1 cellular context compared by ENCODE assay signal in the genomic region with DNA sequence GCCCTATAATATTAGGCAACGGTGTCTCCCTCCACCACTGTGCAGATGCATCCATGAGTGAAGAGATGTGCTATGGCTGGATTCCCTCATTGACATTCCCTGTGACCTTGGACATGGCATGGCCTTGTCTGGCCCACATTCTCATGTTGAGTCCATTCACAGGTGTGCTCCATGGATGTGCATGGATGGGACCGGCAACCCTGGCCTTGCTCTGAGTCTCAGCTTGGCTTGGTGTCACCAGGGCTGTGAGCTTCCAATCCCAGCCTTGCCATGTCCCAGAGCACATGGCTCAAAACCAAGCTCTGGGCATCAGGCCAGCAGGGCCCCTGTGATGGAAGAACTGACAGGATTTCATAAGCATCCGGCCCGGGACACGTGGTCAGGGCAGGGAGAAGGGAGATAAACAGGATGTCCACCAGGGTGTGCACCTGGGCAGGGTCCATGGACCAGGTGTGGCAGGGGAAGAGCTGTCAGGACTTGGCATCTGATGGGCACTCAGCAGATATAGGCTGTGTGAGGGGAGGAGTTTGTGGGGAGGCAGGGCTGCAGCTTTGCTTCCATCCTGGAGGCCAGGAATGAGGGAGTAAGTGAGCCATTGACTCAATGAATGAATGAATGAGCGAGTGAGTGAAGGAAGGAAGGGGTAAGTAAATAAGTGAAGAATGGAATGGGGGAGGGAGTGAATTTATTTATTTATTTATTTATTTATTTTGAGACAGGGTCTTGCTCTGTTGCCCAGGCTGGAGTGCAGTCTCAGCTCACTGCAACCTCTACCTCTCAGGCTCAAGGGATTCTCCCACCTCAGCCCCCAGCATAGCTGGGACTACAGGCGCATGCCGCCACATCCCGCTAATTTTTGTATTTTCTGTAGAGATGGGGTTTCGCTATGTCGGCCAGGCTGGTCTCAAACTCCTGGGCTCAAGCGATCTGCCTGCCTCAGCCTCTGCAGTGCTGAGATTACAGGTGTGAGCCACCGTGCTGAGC.
TF ChIP-seq lines count a peak whose summit lies in the region.

No MANE protein-coding gene starts in this region.

TF ChIP-seq in HepG2, 621 proteins besides CTCF, POLR2A, EP300 and RAD21 (continued from another document and continues in another):
- TF ChIP-seq ZNF142 (CRISPR knock-in tag; IDR thresholded peaks at IDR 0.05) (peak; percentile 85; the same call in 1 of the 2 replicates), ZNF776 (CRISPR knock-in tag; IDR thresholded peaks at IDR 0.05) (peak; percentile 86; the same call in 1 of the 2 replicates), ARID2 (CRISPR knock-in tag; IDR thresholded peaks at IDR 0.05; ENCODE audit: borderline replicate concordance) (no peak; the same call in 1 of the 2 replicates), MTA1 (CRISPR knock-in tag; IDR thresholded peaks at IDR 0.05; ENCODE audit: borderline replicate concordance) (peak; percentile 98), MXD3 (CRISPR knock-in tag; IDR thresholded peaks at IDR 0.05) (peak; percentile 99), ZNF354B (CRISPR knock-in tag; IDR thresholded peaks at IDR 0.05) (no peak), HNF1A (IDR thresholded peaks at IDR 0.05; ENCODE audit: low read depth) (0 out of 2 replicates have a peak, but pooled peaks have one; percentile 62), HNF1A (CRISPR knock-in tag; IDR thresholded peaks at IDR 0.05; ENCODE audit: borderline replicate concordance) (peak; percentile 96), ZC3H4 (CRISPR knock-in tag; IDR thresholded peaks at IDR 0.05; ENCODE audit: borderline replicate concordance) (peak; percentile 93; the same call in 1 of the 2 replicates), CAMTA2 (CRISPR knock-in tag; IDR thresholded peaks at IDR 0.05; ENCODE audit: borderline replicate concordance) (peak; percentile 95; the same call in 1 of the 2 replicates), NFE2L2 (IDR thresholded peaks at IDR 0.05; ENCODE audit: low read length) (no peak; the same call in 1 of the 2 replicates), ZNF672 (CRISPR knock-in tag; IDR thresholded peaks at IDR 0.05) (no peak), CERS6 (CRISPR knock-in tag; IDR thresholded peaks at IDR 0.05) (0 out of 2 replicates have a peak, but pooled peaks have one; percentile 35), KAT7 (CRISPR knock-in tag; IDR thresholded peaks at IDR 0.05; ENCODE audit: borderline replicate concordance) (peak; percentile 95), FOXM1 (CRISPR knock-in tag; IDR thresholded peaks at IDR 0.05) (no peak), ZFAT (CRISPR knock-in tag; conservative IDR thresholded peaks at IDR 0.05) (no peak), SMAD9 (CRISPR knock-in tag; IDR thresholded peaks at IDR 0.05) (peak; percentile 94; the same call in 1 of the 2 replicates), PPARG (CRISPR knock-in tag; conservative IDR thresholded peaks at IDR 0.05) (peak; percentile 89), BRCA1 (CRISPR knock-in tag; IDR thresholded peaks at IDR 0.05) (no peak; the same call in 1 of the 2 replicates), POLR2AphosphoS5 (IDR thresholded peaks at IDR 0.05; ENCODE audit: low read depth, low read length) (0 out of 2 replicates have a peak, but pooled peaks have one; percentile 19), ZNF720 (CRISPR knock-in tag; IDR thresholded peaks at IDR 0.05) (no peak; the same call in 1 of the 2 replicates), IRX3 (CRISPR knock-in tag; IDR thresholded peaks at IDR 0.05; ENCODE audit: borderline replicate concordance, low read depth) (0 out of 2 replicates have a peak, but pooled peaks have one; percentile 12), MAZ (IDR thresholded peaks at IDR 0.05; ENCODE audit: borderline replicate concordance, low read depth, low read length) (no peak), MAZ (CRISPR knock-in tag; IDR thresholded peaks at IDR 0.05; ENCODE audit: low read depth) (peak; percentile 92)
- TF ChIP-seq, protein P1, sequence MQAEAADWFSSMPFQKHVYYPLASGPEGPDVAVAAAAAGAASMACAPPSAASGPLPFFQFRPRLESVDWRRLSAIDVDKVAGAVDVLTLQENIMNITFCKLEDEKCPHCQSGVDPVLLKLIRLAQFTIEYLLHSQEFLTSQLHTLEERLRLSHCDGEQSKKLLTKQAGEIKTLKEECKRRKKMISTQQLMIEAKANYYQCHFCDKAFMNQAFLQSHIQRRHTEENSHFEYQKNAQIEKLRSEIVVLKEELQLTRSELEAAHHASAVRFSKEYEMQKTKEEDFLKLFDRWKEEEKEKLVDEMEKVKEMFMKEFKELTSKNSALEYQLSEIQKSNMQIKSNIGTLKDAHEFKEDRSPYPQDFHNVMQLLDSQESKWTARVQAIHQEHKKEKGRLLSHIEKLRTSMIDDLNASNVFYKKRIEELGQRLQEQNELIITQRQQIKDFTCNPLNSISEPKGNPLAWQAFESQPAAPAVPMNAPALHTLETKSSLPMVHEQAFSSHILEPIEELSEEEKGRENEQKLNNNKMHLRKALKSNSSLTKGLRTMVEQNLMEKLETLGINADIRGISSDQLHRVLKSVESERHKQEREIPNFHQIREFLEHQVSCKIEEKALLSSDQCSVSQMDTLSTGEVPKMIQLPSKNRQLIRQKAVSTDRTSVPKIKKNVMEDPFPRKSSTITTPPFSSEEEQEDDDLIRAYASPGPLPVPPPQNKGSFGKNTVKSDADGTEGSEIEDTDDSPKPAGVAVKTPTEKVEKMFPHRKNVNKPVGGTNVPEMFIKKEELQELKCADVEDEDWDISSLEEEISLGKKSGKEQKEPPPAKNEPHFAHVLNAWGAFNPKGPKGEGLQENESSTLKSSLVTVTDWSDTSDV (CRISPR knock-in tag; IDR thresholded peaks at IDR 0.05) = peak; percentile 99
- TF ChIP-seq, protein P2, sequence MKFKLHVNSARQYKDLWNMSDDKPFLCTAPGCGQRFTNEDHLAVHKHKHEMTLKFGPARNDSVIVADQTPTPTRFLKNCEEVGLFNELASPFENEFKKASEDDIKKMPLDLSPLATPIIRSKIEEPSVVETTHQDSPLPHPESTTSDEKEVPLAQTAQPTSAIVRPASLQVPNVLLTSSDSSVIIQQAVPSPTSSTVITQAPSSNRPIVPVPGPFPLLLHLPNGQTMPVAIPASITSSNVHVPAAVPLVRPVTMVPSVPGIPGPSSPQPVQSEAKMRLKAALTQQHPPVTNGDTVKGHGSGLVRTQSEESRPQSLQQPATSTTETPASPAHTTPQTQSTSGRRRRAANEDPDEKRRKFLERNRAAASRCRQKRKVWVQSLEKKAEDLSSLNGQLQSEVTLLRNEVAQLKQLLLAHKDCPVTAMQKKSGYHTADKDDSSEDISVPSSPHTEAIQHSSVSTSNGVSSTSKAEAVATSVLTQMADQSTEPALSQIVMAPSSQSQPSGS (CRISPR knock-in tag; IDR thresholded peaks at IDR 0.05) = peak; percentile 98
- TF ChIP-seq, protein P3, sequence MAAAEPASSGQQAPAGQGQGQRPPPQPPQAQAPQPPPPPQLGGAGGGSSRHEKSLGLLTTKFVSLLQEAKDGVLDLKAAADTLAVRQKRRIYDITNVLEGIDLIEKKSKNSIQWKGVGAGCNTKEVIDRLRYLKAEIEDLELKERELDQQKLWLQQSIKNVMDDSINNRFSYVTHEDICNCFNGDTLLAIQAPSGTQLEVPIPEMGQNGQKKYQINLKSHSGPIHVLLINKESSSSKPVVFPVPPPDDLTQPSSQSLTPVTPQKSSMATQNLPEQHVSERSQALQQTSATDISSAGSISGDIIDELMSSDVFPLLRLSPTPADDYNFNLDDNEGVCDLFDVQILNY (CRISPR knock-in tag; conservative IDR thresholded peaks at IDR 0.05) = peak; percentile 68; the same call in 1 of the 2 replicates
- TF ChIP-seq, protein P4, sequence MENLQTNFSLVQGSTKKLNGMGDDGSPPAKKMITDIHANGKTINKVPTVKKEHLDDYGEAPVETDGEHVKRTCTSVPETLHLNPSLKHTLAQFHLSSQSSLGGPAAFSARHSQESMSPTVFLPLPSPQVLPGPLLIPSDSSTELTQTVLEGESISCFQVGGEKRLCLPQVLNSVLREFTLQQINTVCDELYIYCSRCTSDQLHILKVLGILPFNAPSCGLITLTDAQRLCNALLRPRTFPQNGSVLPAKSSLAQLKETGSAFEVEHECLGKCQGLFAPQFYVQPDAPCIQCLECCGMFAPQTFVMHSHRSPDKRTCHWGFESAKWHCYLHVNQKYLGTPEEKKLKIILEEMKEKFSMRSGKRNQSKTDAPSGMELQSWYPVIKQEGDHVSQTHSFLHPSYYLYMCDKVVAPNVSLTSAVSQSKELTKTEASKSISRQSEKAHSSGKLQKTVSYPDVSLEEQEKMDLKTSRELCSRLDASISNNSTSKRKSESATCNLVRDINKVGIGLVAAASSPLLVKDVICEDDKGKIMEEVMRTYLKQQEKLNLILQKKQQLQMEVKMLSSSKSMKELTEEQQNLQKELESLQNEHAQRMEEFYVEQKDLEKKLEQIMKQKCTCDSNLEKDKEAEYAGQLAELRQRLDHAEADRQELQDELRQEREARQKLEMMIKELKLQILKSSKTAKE (CRISPR knock-in tag; IDR thresholded peaks at IDR 0.05; ENCODE audit: borderline replicate concordance) = peak; percentile 96
